Comparison of ENCODE assay signal across 1 cellular context in genomic region chr3:196988241-196989029, GRCh38.
TF ChIP-seq lines count a peak whose summit lies in the region.

No MANE protein-coding gene starts in this region.

TF ChIP-seq in HepG2, 621 proteins besides CTCF, POLR2A, EP300 and RAD21 (continued from another document and continues in another):
- TF ChIP-seq ZNF772 (CRISPR knock-in tag; IDR thresholded peaks at IDR 0.05): no peak
- TF ChIP-seq ZBTB43 (CRISPR knock-in tag; conservative IDR thresholded peaks at IDR 0.05): no peak
- no peak for TF ChIP-seq FIP1L1 (IDR thresholded peaks at IDR 0.05; ENCODE audit: borderline replicate concordance, insufficient read depth, low read depth, low read length)
- TF ChIP-seq ELF3 (CRISPR knock-in tag; IDR thresholded peaks at IDR 0.05): 0 out of 2 replicates have a peak, but pooled peaks have one; percentile 8
- TF ChIP-seq ZNF543 (CRISPR knock-in tag; IDR thresholded peaks at IDR 0.05): peak; percentile 35; the same call in 1 of the 2 replicates
- TF ChIP-seq CREB1 (IDR thresholded peaks at IDR 0.05): no peak
- peak; percentile 30; the same call in 1 of the 2 replicates for TF ChIP-seq CREB1 (CRISPR knock-in tag; IDR thresholded peaks at IDR 0.05)
- TF ChIP-seq ZNF121 (CRISPR knock-in tag; IDR thresholded peaks at IDR 0.05): peak; percentile 31; the same call in 1 of the 2 replicates
- no peak for TF ChIP-seq ZFP41 (CRISPR knock-in tag; IDR thresholded peaks at IDR 0.05; ENCODE audit: borderline replicate concordance)
- peak; percentile 55; the same call in 1 of the 2 replicates for TF ChIP-seq GATA4 (IDR thresholded peaks at IDR 0.05; ENCODE audit: borderline replicate concordance, low read depth)
- peak; percentile 77; the same call in 1 of the 2 replicates for TF ChIP-seq ZIK1 (CRISPR knock-in tag; IDR thresholded peaks at IDR 0.05; ENCODE audit: borderline replicate concordance, low read depth)
- 0 out of 2 replicates have a peak, but pooled peaks have one; percentile 40 for TF ChIP-seq MIER3 (CRISPR knock-in tag; IDR thresholded peaks at IDR 0.05; ENCODE audit: borderline replicate concordance)
- peak; percentile 84 for TF ChIP-seq ARID5B (CRISPR knock-in tag; IDR thresholded peaks at IDR 0.05)
- TF ChIP-seq ZNF292 (CRISPR knock-in tag; IDR thresholded peaks at IDR 0.05; ENCODE audit: borderline replicate concordance, low read depth): peak; percentile 89; the same call in 1 of the 2 replicates
- TF ChIP-seq PHF21A (CRISPR knock-in tag; IDR thresholded peaks at IDR 0.05): peak; percentile 68; the same call in 1 of the 2 replicates
- no peak for TF ChIP-seq TMF1 (CRISPR knock-in tag; IDR thresholded peaks at IDR 0.05; ENCODE audit: low read depth)
- TF ChIP-seq KLF11 (CRISPR knock-in tag; IDR thresholded peaks at IDR 0.05): peak; percentile 45; the same call in 1 of the 2 replicates
- TF ChIP-seq JUND (CRISPR knock-in tag; IDR thresholded peaks at IDR 0.05): no peak
- no peak for TF ChIP-seq CHD4 (IDR thresholded peaks at IDR 0.05; ENCODE audit: borderline replicate concordance, low read length)
- no peak for TF ChIP-seq CHD2 (IDR thresholded peaks at IDR 0.05; ENCODE audit: low read depth, low read length)
- 0 out of 2 replicates have a peak, but pooled peaks have one; percentile 44 for TF ChIP-seq ZSCAN25 (CRISPR knock-in tag; IDR thresholded peaks at IDR 0.05)
- TF ChIP-seq ZNF30 (CRISPR knock-in tag; IDR thresholded peaks at IDR 0.05): no peak
- no peak for TF ChIP-seq SCMH1 (CRISPR knock-in tag; IDR thresholded peaks at IDR 0.05; ENCODE audit: borderline replicate concordance)
- peak; percentile 26; the same call in 1 of the 2 replicates for TF ChIP-seq CBX5 (CRISPR knock-in tag; IDR thresholded peaks at IDR 0.05; ENCODE audit: borderline replicate concordance)
- no peak for TF ChIP-seq ZNF660 (CRISPR knock-in tag; IDR thresholded peaks at IDR 0.05; ENCODE audit: borderline replicate concordance, low read depth)
- 0 out of 2 replicates have a peak, but pooled peaks have one; percentile 61 for TF ChIP-seq HNF1B (CRISPR knock-in tag; IDR thresholded peaks at IDR 0.05)
- peak; percentile 13; the same call in 1 of the 2 replicates for TF ChIP-seq KDM4B (CRISPR knock-in tag; IDR thresholded peaks at IDR 0.05)
- TF ChIP-seq HOXA3 (CRISPR knock-in tag; IDR thresholded peaks at IDR 0.05): peak; percentile 79
- TF ChIP-seq ZNF333 (CRISPR knock-in tag; IDR thresholded peaks at IDR 0.05; ENCODE audit: borderline replicate concordance): no peak
- peak; percentile 64; the same call in 1 of the 2 replicates for TF ChIP-seq ZKSCAN8 (CRISPR knock-in tag; IDR thresholded peaks at IDR 0.05; ENCODE audit: borderline replicate concordance)
- TF ChIP-seq ZBTB38 (CRISPR knock-in tag; IDR thresholded peaks at IDR 0.05): peak; percentile 49; the same call in 1 of the 2 replicates
- TF ChIP-seq SOX5 (CRISPR knock-in tag; IDR thresholded peaks at IDR 0.05; ENCODE audit: borderline replicate concordance): peak; percentile 33; the same call in 1 of the 2 replicates
- TF ChIP-seq ZNF598 (CRISPR knock-in tag; IDR thresholded peaks at IDR 0.05; ENCODE audit: borderline replicate concordance): no peak
- no peak for TF ChIP-seq NONO (IDR thresholded peaks at IDR 0.05)
- peak; percentile 61; the same call in 1 of the 2 replicates for TF ChIP-seq NONO (CRISPR knock-in tag; conservative IDR thresholded peaks at IDR 0.05)
- TF ChIP-seq MED13 (CRISPR knock-in tag; IDR thresholded peaks at IDR 0.05): no peak; the same call in 1 of the 2 replicates
- peak; percentile 77 for TF ChIP-seq ISL2 (CRISPR knock-in tag; IDR thresholded peaks at IDR 0.05)
- peak; percentile 73; the same call in 1 of the 2 replicates for TF ChIP-seq ZNF616 (CRISPR knock-in tag; IDR thresholded peaks at IDR 0.05; ENCODE audit: low read depth)
- peak; percentile 54; the same call in 1 of the 2 replicates for TF ChIP-seq POGK (CRISPR knock-in tag; conservative IDR thresholded peaks at IDR 0.05)
- TF ChIP-seq ZNF296 (CRISPR knock-in tag; conservative IDR thresholded peaks at IDR 0.05): peak; percentile 66
- 0 out of 2 replicates have a peak, but pooled peaks have one; percentile 18 for TF ChIP-seq DMAP1 (CRISPR knock-in tag; IDR thresholded peaks at IDR 0.05)
- TF ChIP-seq KLF12 (CRISPR knock-in tag; IDR thresholded peaks at IDR 0.05; ENCODE audit: borderline replicate concordance): peak; percentile 76; the same call in 1 of the 2 replicates
- TF ChIP-seq SOX13 (IDR thresholded peaks at IDR 0.05): no peak
- TF ChIP-seq SOX13 (CRISPR knock-in tag; conservative IDR thresholded peaks at IDR 0.05 in 1 of 2, IDR thresholded peaks at IDR 0.05 in 1 of 2): peak in 1 of 2 experiments; percentile 79; a peak in 2 of 4 replicates
- TF ChIP-seq ZNF780A (CRISPR knock-in tag; IDR thresholded peaks at IDR 0.05): peak; percentile 86; the same call in 1 of the 2 replicates
- peak; percentile 40; the same call in 1 of the 2 replicates for TF ChIP-seq HMG20A (CRISPR knock-in tag; IDR thresholded peaks at IDR 0.05; ENCODE audit: borderline replicate concordance)
- 0 out of 2 replicates have a peak, but pooled peaks have one; percentile 17 for TF ChIP-seq ZNF83 (CRISPR knock-in tag; IDR thresholded peaks at IDR 0.05; ENCODE audit: borderline replicate concordance)
- TF ChIP-seq CBFB (CRISPR knock-in tag; IDR thresholded peaks at IDR 0.05): peak; percentile 12; the same call in 1 of the 2 replicates
- TF ChIP-seq NR2F2 (IDR thresholded peaks at IDR 0.05; ENCODE audit: borderline replicate concordance, low read depth): no peak
- peak; percentile 81 for TF ChIP-seq PATZ1 (CRISPR knock-in tag; IDR thresholded peaks at IDR 0.05)
- TF ChIP-seq HIC2 (CRISPR knock-in tag; IDR thresholded peaks at IDR 0.05; ENCODE audit: low read depth): peak; percentile 59; the same call in 1 of the 2 replicates
- TF ChIP-seq CENPBD1 (CRISPR knock-in tag; IDR thresholded peaks at IDR 0.05; ENCODE audit: borderline replicate concordance, low read depth): no peak
- peak; percentile 34; the same call in 1 of the 2 replicates for TF ChIP-seq SAP130 (CRISPR knock-in tag; IDR thresholded peaks at IDR 0.05; ENCODE audit: low read depth)
- TF ChIP-seq YEATS4 (CRISPR knock-in tag; IDR thresholded peaks at IDR 0.05; ENCODE audit: borderline replicate concordance): peak; percentile 68; the same call in 1 of the 2 replicates
- peak; percentile 88 for TF ChIP-seq GATAD2A (CRISPR knock-in tag; IDR thresholded peaks at IDR 0.05)
- TF ChIP-seq SKI (IDR thresholded peaks at IDR 0.05; ENCODE audit: partially characterized antibody): peak; percentile 14
- TF ChIP-seq MIXL1 (CRISPR knock-in tag; IDR thresholded peaks at IDR 0.05): peak; percentile 60; the same call in 1 of the 2 replicates
- no peak for TF ChIP-seq ZFP1 (CRISPR knock-in tag; IDR thresholded peaks at IDR 0.05)
- TF ChIP-seq ZBTB20 (CRISPR knock-in tag; IDR thresholded peaks at IDR 0.05; ENCODE audit: borderline replicate concordance, low read depth): 0 out of 2 replicates have a peak, but pooled peaks have one; percentile 18
- TF ChIP-seq DPF2 (CRISPR knock-in tag; IDR thresholded peaks at IDR 0.05; ENCODE audit: borderline replicate concordance, low read depth): peak; percentile 63; the same call in 1 of the 2 replicates
- peak; percentile 71; the same call in 1 of the 2 replicates for TF ChIP-seq ZNF605 (CRISPR knock-in tag; IDR thresholded peaks at IDR 0.05)
- TF ChIP-seq KDM2A (CRISPR knock-in tag; IDR thresholded peaks at IDR 0.05; ENCODE audit: borderline replicate concordance, low read depth): peak; percentile 30; the same call in 1 of the 2 replicates
